Comparison of ENCODE assay signal across 18 cellular contexts in genomic region chr2:100675855-100676254, GRCh38.
"Had no signal": no experiment of that assay in that cellular context is flagged by ENCODE, and none has a peak within 500 bp of the region (broad histone marks: within the 10 kb centered on the region; RNA-seq: fewer than 3 reads in every experiment).

No MANE protein-coding gene starts in this region.

- H3K4me1 Mint-ChIP-seq: IgD-negative memory B cell had no signal

- ATAC-seq: K562 had no signal

- H3K36me3 Mint-ChIP-seq: IgD-negative memory B cell had no signal

- H3K27ac Mint-ChIP-seq: IgD-negative memory B cell had no signal

- H3K9me3 Mint-ChIP-seq: IgD-negative memory B cell had no signal

- DNase-seq: Kasumi-1, MM.1S, NCI-H1092 treated with DMSO at 0.1 percent for 48 hours, NCI-H1436, NCI-H187, NCI-H2029, NCI-H2081 treated with DMSO at 0.1 percent for 48 hours, NCI-H2171, NCI-H226, NCI-H446, NCI-H510A, NCI-H524 treated with DMSO at 0.1 percent for 48 hours, NCI-H69, NCI-H774, SHP77, SK-N-SH had no signal
